Comparison of ENCODE assay signal across 9 cellular contexts in the genomic region with DNA sequence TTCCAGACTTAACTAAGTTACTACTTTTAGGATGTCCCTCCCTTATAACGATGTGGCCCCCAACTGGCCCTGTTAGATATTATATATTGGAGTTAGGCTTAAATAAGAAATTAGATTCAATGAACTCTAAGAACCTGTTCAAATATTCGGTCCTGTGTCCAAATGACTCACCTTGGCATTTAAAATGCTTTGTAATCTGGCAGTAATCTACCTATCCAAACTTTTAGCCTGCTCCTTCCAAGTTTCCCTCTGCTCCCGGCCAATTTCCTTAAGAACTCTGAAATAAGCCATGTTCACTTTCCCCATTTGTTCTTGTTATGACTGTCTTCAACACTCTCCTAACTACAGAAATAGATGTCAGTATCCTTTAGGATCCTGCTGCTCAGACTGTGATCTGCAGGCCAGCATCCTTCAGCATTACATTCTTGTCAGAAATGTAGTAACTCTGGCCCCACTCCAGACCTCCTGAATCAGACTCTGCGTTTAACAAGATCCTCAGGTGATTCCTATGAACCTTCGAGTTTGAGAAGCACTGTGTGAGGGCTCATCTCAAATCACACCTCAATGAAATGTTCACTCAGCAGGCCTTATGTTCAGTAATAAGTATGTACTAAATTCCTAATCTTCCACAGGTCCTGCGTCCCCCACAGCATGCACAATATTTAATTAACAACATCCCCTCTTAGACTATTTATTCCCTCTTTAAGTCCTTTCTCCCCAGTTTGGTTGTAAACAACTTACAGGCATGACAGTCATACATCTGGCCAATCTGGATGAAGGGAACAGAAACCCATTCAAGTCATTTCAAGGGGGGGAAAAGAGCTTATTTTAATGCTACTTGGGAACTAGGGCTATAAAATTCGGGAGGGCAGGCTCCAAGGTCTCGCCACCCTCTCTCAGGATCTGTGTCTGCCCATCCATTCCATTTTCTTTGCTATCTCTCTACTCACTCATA.
DNase-seq lines count a peak whose midpoint lies in the region; ATAC-seq and TF ChIP-seq lines count a peak whose summit lies in the region.
"Had no signal": no experiment of that assay in that cellular context is flagged by ENCODE, and none has a peak within 500 bp of the region (broad histone marks: within the 10 kb centered on the region; RNA-seq: fewer than 3 reads in every experiment).

No MANE protein-coding gene starts in this region.

- H3K27ac ChIP-seq in DOHH2 (ENCODE audit: low read depth, low read length): no peak overlapping the region
- no peak overlapping the region for H3K27ac ChIP-seq in MM.1S (ENCODE audit: low read length)
- peak overlapping the region; percentile 73 for H3K27ac ChIP-seq in cingulate gyrus (ENCODE audit: low read depth, low read length)

- H3K4me3 ChIP-seq in DOHH2 (ENCODE audit: low read length): peak overlapping the region; percentile 95
- H3K4me3 ChIP-seq in MM.1S (ENCODE audit: low read length): no peak overlapping the region

- no peak overlapping the region for H2AFZ ChIP-seq in MM.1S (ENCODE audit: low read length)

- no peak overlapping the region for H3K9ac ChIP-seq in MM.1S (ENCODE audit: low read length)

- H3K27me3 ChIP-seq in DOHH2 (ENCODE audit: control insufficient read depth, low read length) (no peaks in the 10 kb centered on the region), MM.1S (replicated peaks; ENCODE audit: insufficient read depth, low read length) (no peaks in the 10 kb centered on the region)

- H3K9me2 ChIP-seq in DOHH2 (replicated peaks; ENCODE audit: control insufficient read depth, low read length) (no peaks in the 10 kb centered on the region), MM.1S (replicated peaks; ENCODE audit: insufficient read depth, low read length) (no peaks in the 10 kb centered on the region)

- 0 out of 2 replicates have a peak, but pooled peaks cover 9% of the 10 kb centered on the region for H3K9me3 ChIP-seq in DOHH2 (ENCODE audit: control insufficient read depth, insufficient read depth, low read length)
- no peaks in the 10 kb centered on the region for H3K9me3 ChIP-seq in MM.1S (replicated peaks; ENCODE audit: insufficient read depth, low read length)

- H3K36me3 ChIP-seq in DOHH2 (ENCODE audit: control insufficient read depth, low read length) (peaks cover 40% of the 10 kb centered on the region), MM.1S (replicated peaks; ENCODE audit: insufficient read depth, low read length) (no peaks in the 10 kb centered on the region)

- H3K4me2 ChIP-seq in DOHH2 (ENCODE audit: low read length) (peak overlapping the region; percentile 67), MM.1S (ENCODE audit: low read depth, low read length) (peak overlapping the region; percentile 95; the same call in 1 of the 2 replicates)

- no peak for TF ChIP-seq CTCF in DOHH2 (IDR thresholded peaks at IDR 0.05; ENCODE audit: low read depth, low read length, poor library complexity, severe bottlenecking)
- no peak for TF ChIP-seq CTCF in MM.1S (IDR thresholded peaks at IDR 0.05; ENCODE audit: low read length)

- DNase-seq in MM.1S (no peak), pons (ENCODE audit: low spot score) (peak; percentile 84), AG08395 (ENCODE audit: low spot score) (no peak), activated gamma-delta T cell treated with Interleukin-2 at 50 U/mL for 16 hours (no peak)
- DNase-seq: retina had no signal

- peaks cover 8% of the 10 kb centered on the region; the same call in 1 of the 2 replicates for H3F3A ChIP-seq in DOHH2 (ENCODE audit: control insufficient read depth, insufficient read depth)
- peaks cover 21% of the 10 kb centered on the region for H3F3A ChIP-seq in MM.1S (ENCODE audit: insufficient read depth, low read length)

- H3K79me2 ChIP-seq in DOHH2 (ENCODE audit: control insufficient read depth, low read length) (peaks cover 87% of the 10 kb centered on the region), MM.1S (ENCODE audit: low read length) (peaks cover 76% of the 10 kb centered on the region)

- H4K20me1 ChIP-seq in DOHH2 (ENCODE audit: control insufficient read depth, insufficient read depth, low read depth, low read length): no peaks in the 10 kb centered on the region
- no peaks in the 10 kb centered on the region for H4K20me1 ChIP-seq in MM.1S (ENCODE audit: insufficient read depth, low read length)

- peaks cover 50% of the 10 kb centered on the region for H3K4me1 ChIP-seq in DOHH2 (ENCODE audit: control insufficient read depth, low read length)
- peaks cover 24% of the 10 kb centered on the region for H3K4me1 ChIP-seq in MM.1S (ENCODE audit: low read length)

- ATAC-seq in HG03045 (IDR thresholded peaks at IDR 0.05; ENCODE audit: unreplicated experiment) (no peak), GM19328 (IDR thresholded peaks at IDR 0.05; ENCODE audit: unreplicated experiment) (no peak)
